8 cellular contexts compared by ENCODE assay signal in genomic region chr13:45393941-45394570, GRCh38. TPM values are rescaled to one million over a fixed set of nuclear protein-coding genes. Genes with fewer than 3 reads are reported as not detected.
DNase-seq lines count a peak whose midpoint lies in the region; ATAC-seq and TF ChIP-seq lines count a peak whose summit lies in the region.

No MANE protein-coding gene starts in this region.

- no peak overlapping the region for H3K4me2 ChIP-seq in GM23338

- H3K27ac ChIP-seq in GM23338 (ENCODE audit: low read depth), result peak overlapping the region; percentile 55; the same call in 1 of the 2 replicates

- H3K27me3 Mint-ChIP-seq in Caco-2 (ENCODE audit: insufficient read depth, unreplicated experiment) (no peaks in the 10 kb centered on the region), GM23338 (ENCODE audit: insufficient read depth, low read depth, poor library complexity) (peaks cover 2% of the 10 kb centered on the region)

- no peak overlapping the region for H3K4me3 Mint-ChIP-seq in Caco-2 (ENCODE audit: unreplicated experiment)
- H3K4me3 Mint-ChIP-seq in GM23338, result no peak overlapping the region

- H3K27me3 ChIP-seq in Caco-2 (replicated peaks; ENCODE audit: control insufficient read depth, insufficient read depth, low read length) (no peaks in the 10 kb centered on the region), GM23338 (ENCODE audit: insufficient read depth) (no peaks in the 10 kb centered on the region), NT2/D1 (ENCODE audit: insufficient read depth, insufficient read length) (no peaks in the 10 kb centered on the region)

- H2AFZ ChIP-seq in GM23338, result no peak overlapping the region

- no TSS peak for BruUV-seq in Caco-2 (replicated peaks; lab: Mats Ljungman, UMichigan)

- TF ChIP-seq CTCF in Caco-2 (IDR thresholded peaks at IDR 0.05; ENCODE audit: insufficient read depth in 1 of 2, low read depth in 1 of 2, low read length in 1 of 2, severe bottlenecking in 1 of 2, unreplicated experiment in 1 of 2) (peak; percentile 81 to 94), GM23338 (conservative IDR thresholded peaks at IDR 0.05; ENCODE audit: low read depth in 2 of 2) (peak; percentile 74 to 80), astrocyte of the spinal cord (IDR thresholded peaks at IDR 0.05; ENCODE audit: low read depth, low read length) (peak; percentile 84)

- H3K4me1 ChIP-seq in Caco-2, result no peaks in the 10 kb centered on the region
- H3K4me1 ChIP-seq in GM23338 (ENCODE audit: insufficient read depth), result peaks cover 7% of the 10 kb centered on the region; the same call in 1 of the 2 replicates
- H3K4me1 ChIP-seq in NT2/D1 (ENCODE audit: insufficient read depth, insufficient read length), result no peaks in the 10 kb centered on the region

- intact Hi-C loops in Caco-2 (cut with micrococcal nuclease; ENCODE audit: unreplicated experiment), result loop anchor here (1.0 kb wide), 2 partner anchors 54 to 347 kb away; no protein-coding TSS in a partner anchor

- no peak overlapping the region for H3K9ac ChIP-seq in NT2/D1 (ENCODE audit: insufficient read length, low read depth)

- H3K4me1 Mint-ChIP-seq in Caco-2 (ENCODE audit: low read depth, unreplicated experiment) (peaks cover 4% of the 10 kb centered on the region), GM23338 (peaks cover 4% of the 10 kb centered on the region; the same call in 2 of the 3 replicates)

- no peak overlapping the region for H3K4me3 ChIP-seq in Caco-2 (ENCODE audit: low read depth, low read length)
- H3K4me3 ChIP-seq in GM23338, result no peak overlapping the region
- H3K4me3 ChIP-seq in NT2/D1 (ENCODE audit: insufficient read length, low read depth), result no peak overlapping the region
- H3K4me3 ChIP-seq in astrocyte of the spinal cord (ENCODE audit: low read depth, low read length), result no peak overlapping the region

- peaks cover 21% of the 10 kb centered on the region for H3K36me3 Mint-ChIP-seq in Caco-2 (ENCODE audit: insufficient read depth, unreplicated experiment)
- peaks cover 10% of the 10 kb centered on the region for H3K36me3 Mint-ChIP-seq in GM23338 (ENCODE audit: low read depth)

- H3K79me2 ChIP-seq in GM23338 (replicated peaks; ENCODE audit: insufficient read depth), result no peaks in the 10 kb centered on the region

- no peaks in the 10 kb centered on the region for H3K9me3 Mint-ChIP-seq in Caco-2 (ENCODE audit: unreplicated experiment)
- H3K9me3 Mint-ChIP-seq in GM23338, result no peaks in the 10 kb centered on the region

- no peaks in the 10 kb centered on the region for H3K9me2 ChIP-seq in GM23338 (ENCODE audit: insufficient read depth)

- POLR2A ChIA-PET in Caco-2 (lab: Charles Lee), result interaction anchor here (1.0 to 2.0 kb wide), 3 partner anchors 24 to 63 kb away, joined by 5 to 12 read pairs (median 6); partner anchors contain the start of genes SLC25A30 and TPT1

- H3K9me3 ChIP-seq in Caco-2 (no peaks in the 10 kb centered on the region), NT2/D1 (ENCODE audit: insufficient read depth, low read length) (no peaks in the 10 kb centered on the region)

- peak; percentile 99 for ATAC-seq in GM23338
- ATAC-seq in stimulated activated naive CD8-positive, alpha-beta T cell treated with anti-CD3 and anti-CD28 coated beads, Interleukin-15, Interleukin-2, amounts not matched to agents 100 U/mL and 50 U/mL, for 24 hours, result no peak
- no peak for ATAC-seq in GM19397 (IDR thresholded peaks at IDR 0.05; ENCODE audit: unreplicated experiment)
- ATAC-seq in GM19324 (IDR thresholded peaks at IDR 0.05; ENCODE audit: low FRiP score, unreplicated experiment), result no peak

- H3K36me3 ChIP-seq in Caco-2 (ENCODE audit: control insufficient read depth, insufficient read depth, low read length), result no peaks in the 10 kb centered on the region
- no peaks in the 10 kb centered on the region; the same call in 1 of the 2 replicates for H3K36me3 ChIP-seq in GM23338 (ENCODE audit: insufficient read depth)
- H3K36me3 ChIP-seq in NT2/D1 (ENCODE audit: insufficient read depth, insufficient read length, low read length), result peaks cover 21% of the 10 kb centered on the region

- no peaks in the 10 kb centered on the region for H3F3A ChIP-seq in GM23338 (replicated peaks; ENCODE audit: low read depth)

- H4K20me1 ChIP-seq in GM23338 (replicated peaks; ENCODE audit: insufficient read depth), result peaks cover 3% of the 10 kb centered on the region

- DNase-seq in Caco-2 (peak; percentile 70 to 71), GM23338 (ENCODE audit: low spot score) (peak; percentile 80), NT2/D1 (ENCODE audit: low read depth, low spot score) (peak; percentile 33), astrocyte of the spinal cord (ENCODE audit: low read depth, low spot score) (peak; percentile 64), inferior parietal cortex (ENCODE audit: extremely low spot score) (peak; percentile 48)
- peak; percentile 46 for DNase-seq in stimulated activated naive CD8-positive, alpha-beta T cell treated with anti-CD3 and anti-CD28 coated beads, Interleukin-15, Interleukin-2, amounts not matched to agents 100 U/mL and 50 U/mL, for 24 hours

- no peak overlapping the region for H3K27ac Mint-ChIP-seq in Caco-2 (ENCODE audit: unreplicated experiment)
- H3K27ac Mint-ChIP-seq in GM23338, result no peak overlapping the region

- in situ Hi-C loops in astrocyte of the spinal cord (cut with HindIII; ENCODE audit: low sequenced_read_pairs), result no loop called here

- CTCF ChIA-PET in Caco-2 (lab: Charles Lee), result interaction anchor here (0.6 to 2.1 kb wide), 17 partner anchors 12 to 347 kb away, joined by 3 to 14 read pairs (median 4); partner anchors contain the start of genes COG3, SLC25A30 and TPT1

TF ChIP-seq in GM23338, 12 proteins besides CTCF, POLR2A, EP300 and RAD21 (continues in another document):
- TF ChIP-seq EZH2 (IDR thresholded peaks at IDR 0.05; ENCODE audit: low read depth, unreplicated experiment), result no peak
- TF ChIP-seq REST (IDR thresholded peaks at IDR 0.05; ENCODE audit: unreplicated experiment), result no peak
- TF ChIP-seq EZH2phosphoT487 (IDR thresholded peaks at IDR 0.05; ENCODE audit: unreplicated experiment), result no peak
- TF ChIP-seq ETS1 (IDR thresholded peaks at IDR 0.05), result no peak
- no peak for TF ChIP-seq NANOG (IDR thresholded peaks at IDR 0.05; ENCODE audit: borderline replicate concordance)
- no peak for TF ChIP-seq STAT1 (IDR thresholded peaks at IDR 0.05; ENCODE audit: unreplicated experiment)
- TF ChIP-seq CREB1 (CRISPR knock-in tag; IDR thresholded peaks at IDR 0.05; ENCODE audit: low read depth), result no peak
- no peak for TF ChIP-seq ZNF331 (CRISPR knock-in tag; IDR thresholded peaks at IDR 0.05; ENCODE audit: low read depth)

RNA-seq across cellular contexts. Expression of gene SLC25A30, which starts 24.1 kb away (rescaled TPM):
- total RNA-seq in Caco-2 (2022), result 12.2 and 16.5 TPM in 2 replicates
- 4.3 and 7.5 TPM in 2 replicates for total RNA-seq in GM23338 (2014; rRNA removed; shearing (Covaris generic))
- polyA plus RNA-seq in GM23338 (2016; fragmentation: Nextera tagmentation; extraction: Ambion mirVana), result 1.6 and 2.0 TPM in 2 replicates

RNA-seq across cellular contexts. Expression of gene TPT1, which starts 53.1 kb away (rescaled TPM):
- 3,524 and 3,611 TPM in 2 replicates for total RNA-seq in Caco-2 (2022)
- 1,385 and 1,395 TPM in 2 replicates for total RNA-seq in GM23338 (2014; rRNA removed; shearing (Covaris generic))
- 2,519 and 3,116 TPM in 2 replicates for polyA plus RNA-seq in GM23338 (2016; fragmentation: Nextera tagmentation; extraction: Ambion mirVana)
